Comparison of ENCODE assay signal across 22 cellular contexts in the genomic region with DNA sequence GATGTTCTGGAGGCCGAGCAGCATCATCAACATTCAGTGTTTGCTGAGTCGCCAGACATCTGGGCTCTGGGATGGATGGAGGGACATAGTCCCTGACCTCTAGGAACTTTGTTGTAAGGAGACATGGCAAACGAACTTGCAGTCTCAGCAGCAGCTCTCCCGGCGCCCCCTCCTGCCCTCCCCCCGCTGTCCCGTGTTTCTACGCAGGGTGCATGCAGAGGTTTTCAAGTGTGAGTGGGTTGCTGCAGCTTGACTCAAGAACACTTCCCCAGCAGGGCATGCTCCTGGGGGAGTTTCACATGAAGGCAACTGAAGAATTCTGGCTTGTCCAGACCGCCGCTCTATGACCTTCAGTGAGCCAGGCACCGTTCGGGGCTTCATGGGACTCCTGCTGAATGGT.
"Had no signal": no experiment of that assay in that cellular context is flagged by ENCODE, and none has a peak within 500 bp of the region (broad histone marks: within the 10 kb centered on the region; RNA-seq: fewer than 3 reads in every experiment).

No MANE protein-coding gene starts in this region.

- H3K9me3 Mint-ChIP-seq: activated T-helper 17 cell treated with anti-CD3 and anti-CD28 coated beads, Interleukin-2, amount 50 U/mL, for 72 hours had no signal

- ATAC-seq: activated CD4-positive, alpha-beta T cell treated with anti-CD3 and anti-CD28 coated beads for 36 hours; activated CD8-positive, alpha-beta memory T cell treated with anti-CD3 and anti-CD28 coated beads, Interleukin-2, amount 10 ng/mL, durations not matched to agents 7 days and 5 days; activated T-helper 17 cell treated with anti-CD3 and anti-CD28 coated beads, Interleukin-2, amount 50 U/mL, for 72 hours; effector memory CD8-positive, alpha-beta T cell; foreskin keratinocyte; left lung; mucosa of descending colon had no signal

- H3K27ac ChIP-seq: epithelial cell of prostate, foreskin keratinocyte, left lung, tibial artery had no signal

- H3K36me3 Mint-ChIP-seq: activated CD8-positive, alpha-beta memory T cell treated with anti-CD3 and anti-CD28 coated beads, Interleukin-2, amount 10 ng/mL, durations not matched to agents 7 days and 5 days; activated naive CD8-positive, alpha-beta T cell treated with anti-CD3 and anti-CD28 coated beads for 36 hours; naive B cell had no signal

- H3K4me1 ChIP-seq: foreskin keratinocyte, left lung had no signal

- H3K36me3 ChIP-seq: left lung, tibial artery had no signal

- H3K4me3 Mint-ChIP-seq: activated CD4-positive, alpha-beta T cell treated with anti-CD3 and anti-CD28 coated beads for 36 hours; activated CD8-positive, alpha-beta memory T cell treated with anti-CD3 and anti-CD28 coated beads, Interleukin-2, amount 10 ng/mL, durations not matched to agents 7 days and 5 days; activated naive CD8-positive, alpha-beta T cell treated with anti-CD3 and anti-CD28 coated beads for 36 hours; activated T-helper 17 cell treated with anti-CD3 and anti-CD28 coated beads, Interleukin-2, amount 50 U/mL, for 72 hours; effector memory CD8-positive, alpha-beta T cell; naive B cell had no signal

- H3K27ac Mint-ChIP-seq: activated CD4-positive, alpha-beta T cell treated with anti-CD3 and anti-CD28 coated beads for 36 hours; activated CD8-positive, alpha-beta memory T cell treated with anti-CD3 and anti-CD28 coated beads, Interleukin-2, amount 10 ng/mL, durations not matched to agents 7 days and 5 days; activated naive CD8-positive, alpha-beta T cell treated with anti-CD3 and anti-CD28 coated beads for 36 hours; effector memory CD8-positive, alpha-beta T cell; naive B cell had no signal

- DNase-seq: activated CD4-positive, alpha-beta T cell treated with anti-CD3 and anti-CD28 coated beads for 36 hours; activated CD4-positive, alpha-beta T cell treated with anti-CD3 and anti-CD28 coated beads, Interleukin-2, amount 50 U/mL, for 48 hours; activated CD8-positive, alpha-beta memory T cell treated with anti-CD3 and anti-CD28 coated beads, Interleukin-2, amount 10 ng/mL, durations not matched to agents 7 days and 5 days; activated naive CD4-positive, alpha-beta T cell; activated naive CD8-positive, alpha-beta T cell treated with anti-CD3 and anti-CD28 coated beads for 36 hours; activated T-cell treated with anti-CD3 and anti-CD28 coated beads, Interleukin-2, amount 50 U/mL, for 1 hour; amygdala; effector memory CD8-positive, alpha-beta T cell; foreskin keratinocyte; glutamatergic neuron; hypothalamus; kidney; left lung; mucosa of descending colon; naive B cell; posterior cingulate gyrus; stimulated activated CD4-positive, alpha-beta T cell treated with anti-CD3 and anti-CD28 coated beads, Interleukin-12 subunit alpha, Interleukin-12 subunit beta, amount 100 ng/mL, for 4 hours; stimulated activated CD4-positive, alpha-beta T cell treated with anti-CD3 and anti-CD28 coated beads, Interleukin-1b, Interleukin-23, amount 100 ng/mL, for 48 hours; stimulated activated naive CD4-positive, alpha-beta T cell treated with Interleukin-2 at 50 U/mL for 16 hours; tibial artery had no signal

- H3K4me3 ChIP-seq: left lung, mucosa of descending colon, tibial artery had no signal

- H3K27me3 Mint-ChIP-seq: activated T-helper 17 cell treated with anti-CD3 and anti-CD28 coated beads, Interleukin-2, amount 50 U/mL, for 72 hours had no signal

- H3K9me3 ChIP-seq: left lung, mucosa of descending colon, tibial artery had no signal
